Comparison of ENCODE assay signal across 25 cellular contexts in genomic region chr10:72943498-72944234, GRCh38. TPM values are rescaled to one million over a fixed set of nuclear protein-coding genes. Genes with fewer than 3 reads are reported as not detected.
A peak's percentile ranks its signal among the peaks of the same experiment; 100 is the strongest.
DNase-seq lines count a peak whose midpoint lies in the region; ATAC-seq, FAIRE-seq and TF ChIP-seq lines count a peak whose summit lies in the region.
"Had no signal": no experiment of that assay in that cellular context is flagged by ENCODE, and none has a peak within 500 bp of the region (broad histone marks: within the 10 kb centered on the region; RNA-seq: fewer than 3 reads in every experiment).

No MANE protein-coding gene starts in this region.

- H3K27ac Mint-ChIP-seq in activated CD4-positive, alpha-beta memory T cell treated with anti-CD3 and anti-CD28 coated beads for 36 hours, result peak overlapping the region; percentile 18
- H3K27ac Mint-ChIP-seq in activated CD4-positive, alpha-beta memory T cell treated with anti-CD3 and anti-CD28 coated beads, Interleukin-2, amount 10 ng/mL, durations not matched to agents 7 days and 5 days, result no peak overlapping the region
- H3K27ac Mint-ChIP-seq: CD14-positive monocyte; CD4-positive, alpha-beta T cell had no signal

- no peak for TF ChIP-seq POLR2A in endothelial cell of umbilical vein (IDR thresholded peaks at IDR 0.05; ENCODE audit: low read depth, low read length)

- no peaks in the 10 kb centered on the region for H3K4me1 ChIP-seq in Karpas-422 (ENCODE audit: low read length)
- H3K4me1 ChIP-seq in endothelial cell of umbilical vein (ENCODE audit: control insufficient read depth, extremely low read depth, insufficient read depth, low read length), result no peaks in the 10 kb centered on the region
- no peaks in the 10 kb centered on the region for H3K4me1 ChIP-seq in HAP-1
- H3K4me1 ChIP-seq: A549; BE2C; BLaER1 treated with 17β-estradiol and CSF1 and Interleukin-3, amounts not matched to agents 10 nM and 100 nM had no signal

- H3K36me3 ChIP-seq in Karpas-422 (ENCODE audit: insufficient read depth, low read length), result no peaks in the 10 kb centered on the region
- H3K36me3 ChIP-seq in endothelial cell of umbilical vein (ENCODE audit: control insufficient read depth in 2 of 2, extremely low read depth in 1 of 2, insufficient read depth in 2 of 2, low read length in 2 of 2), result no peaks in the 10 kb centered on the region
- no peaks in the 10 kb centered on the region for H3K36me3 ChIP-seq in HAP-1 (replicated peaks)
- H3K36me3 ChIP-seq: BE2C; BLaER1 treated with 17β-estradiol and CSF1 and Interleukin-3, amounts not matched to agents 10 nM and 100 nM had no signal

- H3K9me3 Mint-ChIP-seq in activated CD4-positive, alpha-beta memory T cell treated with anti-CD3 and anti-CD28 coated beads for 36 hours, result no peaks in the 10 kb centered on the region
- no peaks in the 10 kb centered on the region for H3K9me3 Mint-ChIP-seq in activated CD4-positive, alpha-beta memory T cell treated with anti-CD3 and anti-CD28 coated beads, Interleukin-2, amount 10 ng/mL, durations not matched to agents 7 days and 5 days
- H3K9me3 Mint-ChIP-seq: CD4-positive, alpha-beta T cell; CD8-positive, alpha-beta memory T cell had no signal

- no TSS peak for BruUV-seq in endothelial cell of umbilical vein (replicated peaks; lab: Mats Ljungman, UMichigan)

- H3K4me3 ChIP-seq in Karpas-422 (ENCODE audit: low read length) (no peak overlapping the region), endothelial cell of umbilical vein (replicated peaks in 1 of 3; ENCODE audit: insufficient read depth in 1 of 3, low read depth in 1 of 3, low read length in 3 of 3) (no peak overlapping the region), HAP-1 (no peak overlapping the region)
- H3K4me3 ChIP-seq: A549; BLaER1 treated with 17β-estradiol and CSF1 and Interleukin-3, amounts not matched to agents 10 nM and 100 nM; GM12878; GM23248 had no signal

- no peaks in the 10 kb centered on the region for H3K27me3 ChIP-seq in Karpas-422 (ENCODE audit: low read length)
- no peaks in the 10 kb centered on the region for H3K27me3 ChIP-seq in endothelial cell of umbilical vein (ENCODE audit: control insufficient read depth in 2 of 2, insufficient read depth in 2 of 2, low read length in 2 of 2)
- no peaks in the 10 kb centered on the region; the same call in 1 of the 2 replicates for H3K27me3 ChIP-seq in HAP-1 (ENCODE audit: low read depth)
- H3K27me3 ChIP-seq: BE2C; BLaER1 treated with 17β-estradiol and CSF1 and Interleukin-3, amounts not matched to agents 10 nM and 100 nM had no signal

- H3K9me2 ChIP-seq in Karpas-422 (replicated peaks; ENCODE audit: insufficient read depth, low read length), result no peaks in the 10 kb centered on the region

- ATAC-seq in HG03097 (IDR thresholded peaks at IDR 0.05; ENCODE audit: low FRiP score, unreplicated experiment), result no peak
- ATAC-seq: A549, GM12878 had no signal

- no peaks in the 10 kb centered on the region for H3K36me3 Mint-ChIP-seq in activated CD4-positive, alpha-beta memory T cell treated with anti-CD3 and anti-CD28 coated beads for 36 hours
- no peaks in the 10 kb centered on the region for H3K36me3 Mint-ChIP-seq in activated CD4-positive, alpha-beta memory T cell treated with anti-CD3 and anti-CD28 coated beads, Interleukin-2, amount 10 ng/mL, durations not matched to agents 7 days and 5 days (ENCODE audit: low read depth)
- H3K36me3 Mint-ChIP-seq: CD14-positive monocyte; CD8-positive, alpha-beta memory T cell had no signal

- DNase-seq in activated CD4-positive, alpha-beta memory T cell treated with anti-CD3 and anti-CD28 coated beads for 36 hours, result no peak
- no peak for DNase-seq in activated CD4-positive, alpha-beta memory T cell treated with anti-CD3 and anti-CD28 coated beads, Interleukin-2, amount 10 ng/mL, durations not matched to agents 7 days and 5 days
- DNase-seq in Karpas-422 (no peak), endothelial cell of umbilical vein (ENCODE audit: low read depth, low spot score) (no peak), HAP-1 (ENCODE audit: low spot score in 2 of 2) (no peak)
- DNase-seq: 8988T; ACHN; AML-193; BE2C; CD4-positive, alpha-beta T cell; CD8-positive, alpha-beta memory T cell; DMS 273 treated with DMSO at 0.1 percent for 48 hours; DMS79; EL; GDM1; GM23248; HCEC 1CT had no signal

- H3K79me2 ChIP-seq in Karpas-422 (ENCODE audit: low read length), result no peaks in the 10 kb centered on the region
- no peaks in the 10 kb centered on the region for H3K79me2 ChIP-seq in endothelial cell of umbilical vein (ENCODE audit: control insufficient read depth, insufficient read depth, low read length)

- H4K20me1 ChIP-seq in Karpas-422 (ENCODE audit: insufficient read depth, low read depth, low read length) (no peaks in the 10 kb centered on the region), endothelial cell of umbilical vein (replicated peaks; ENCODE audit: control insufficient read depth, extremely low read depth, insufficient read depth, low read length) (no peaks in the 10 kb centered on the region)
- H4K20me1 ChIP-seq: BLaER1 treated with 17β-estradiol and CSF1 and Interleukin-3, amounts not matched to agents 10 nM and 100 nM had no signal

- peaks cover 11% of the 10 kb centered on the region for H3K4me1 Mint-ChIP-seq in activated CD4-positive, alpha-beta memory T cell treated with anti-CD3 and anti-CD28 coated beads for 36 hours (ENCODE audit: low read depth)
- peaks cover 10% of the 10 kb centered on the region for H3K4me1 Mint-ChIP-seq in activated CD4-positive, alpha-beta memory T cell treated with anti-CD3 and anti-CD28 coated beads, Interleukin-2, amount 10 ng/mL, durations not matched to agents 7 days and 5 days

- H2AFZ ChIP-seq in Karpas-422 (ENCODE audit: low read length), result peak overlapping the region; percentile 16; the same call in 1 of the 2 replicates
- no peak overlapping the region for H2AFZ ChIP-seq in endothelial cell of umbilical vein (ENCODE audit: low read depth, low read length)
- H2AFZ ChIP-seq: GM23248 had no signal

- TF ChIP-seq CTCF in endothelial cell of umbilical vein (IDR thresholded peaks at IDR 0.05; ENCODE audit: extremely low read depth in 1 of 2, insufficient read depth in 1 of 2, low read depth in 1 of 2, low read length in 2 of 2), result no peak

- no peak overlapping the region for H3K27ac ChIP-seq in Karpas-422 (ENCODE audit: low read length)
- H3K27ac ChIP-seq in endothelial cell of umbilical vein (ENCODE audit: insufficient read depth, low read depth, low read length), result no peak overlapping the region
- H3K27ac ChIP-seq: A549; BLaER1 treated with 17β-estradiol and CSF1 and Interleukin-3, amounts not matched to agents 10 nM and 100 nM; GM23248 had no signal

- in situ Hi-C loops in HAP-1 (cut with MboI; ENCODE audit: low sequenced_read_pairs), result no loop called here

- no peak overlapping the region for H3K9ac ChIP-seq in Karpas-422 (ENCODE audit: low read length)
- H3K9ac ChIP-seq in endothelial cell of umbilical vein (replicated peaks; ENCODE audit: extremely low read depth, insufficient read depth, low read length), result no peak overlapping the region
- H3K9ac ChIP-seq: BLaER1 treated with 17β-estradiol and CSF1 and Interleukin-3, amounts not matched to agents 10 nM and 100 nM; GM23248 had no signal

- intact Hi-C loops in activated CD4-positive, alpha-beta memory T cell treated with anti-CD3 and anti-CD28 coated beads for 36 hours (cut with micrococcal nuclease), result no loop called here
- intact Hi-C loops in endothelial cell of umbilical vein (cut with micrococcal nuclease), result no loop called here

- no peak for FAIRE-seq in endothelial cell of umbilical vein (lab: Jason Lieb, UNC)
- FAIRE-seq: A549, D721Med, GM12878, GM19239 had no signal

- dilution Hi-C loops in endothelial cell of umbilical vein (cut with MboI; ENCODE audit: extremely low pct_ligation_motif_present, low sequenced_read_pairs), result no loop called here

- CTCF ChIA-PET in activated CD4-positive, alpha-beta memory T cell treated with anti-CD3 and anti-CD28 coated beads for 36 hours (lab: Charles Lee), result no interaction called here
- CTCF ChIA-PET in activated CD4-positive, alpha-beta memory T cell treated with anti-CD3 and anti-CD28 coated beads, Interleukin-2, amount 10 ng/mL, durations not matched to agents 7 days and 5 days (lab: Charles Lee), result no interaction called here
- CTCF ChIA-PET in endothelial cell of umbilical vein (lab: Charles Lee), result no interaction called here

- no peaks in the 10 kb centered on the region for H3K9me3 ChIP-seq in Karpas-422 (ENCODE audit: low read length)
- no peaks in the 10 kb centered on the region for H3K9me3 ChIP-seq in endothelial cell of umbilical vein (replicated peaks; ENCODE audit: control insufficient read depth, insufficient read depth, low read length)
- no peaks in the 10 kb centered on the region for H3K9me3 ChIP-seq in HAP-1
- H3K9me3 ChIP-seq: A549; BE2C; BLaER1 treated with 17β-estradiol and CSF1 and Interleukin-3, amounts not matched to agents 10 nM and 100 nM had no signal

- H3K4me2 ChIP-seq in Karpas-422 (ENCODE audit: low read depth, low read length, poor library complexity, severe bottlenecking) (no peak overlapping the region), endothelial cell of umbilical vein (ENCODE audit: insufficient read depth, low read length) (no peak overlapping the region)
- H3K4me2 ChIP-seq: A549; BLaER1 treated with 17β-estradiol and CSF1 and Interleukin-3, amounts not matched to agents 10 nM and 100 nM had no signal

- H3K9me1 ChIP-seq in endothelial cell of umbilical vein (replicated peaks; ENCODE audit: control insufficient read depth, extremely low read depth, insufficient read depth, low read length), result no peaks in the 10 kb centered on the region

- POLR2A ChIA-PET in activated CD4-positive, alpha-beta memory T cell treated with anti-CD3 and anti-CD28 coated beads for 36 hours (lab: Charles Lee), result no interaction called here
- POLR2A ChIA-PET in activated CD4-positive, alpha-beta memory T cell treated with anti-CD3 and anti-CD28 coated beads, Interleukin-2, amount 10 ng/mL, durations not matched to agents 7 days and 5 days (lab: Charles Lee), result no interaction called here
- POLR2A ChIA-PET in endothelial cell of umbilical vein (lab: Charles Lee), result no interaction called here

- peaks cover 7% of the 10 kb centered on the region for H3K27me3 Mint-ChIP-seq in activated CD4-positive, alpha-beta memory T cell treated with anti-CD3 and anti-CD28 coated beads for 36 hours
- peaks cover 30% of the 10 kb centered on the region for H3K27me3 Mint-ChIP-seq in activated CD4-positive, alpha-beta memory T cell treated with anti-CD3 and anti-CD28 coated beads, Interleukin-2, amount 10 ng/mL, durations not matched to agents 7 days and 5 days

- no peak overlapping the region for H3K4me3 Mint-ChIP-seq in activated CD4-positive, alpha-beta memory T cell treated with anti-CD3 and anti-CD28 coated beads for 36 hours
- H3K4me3 Mint-ChIP-seq in activated CD4-positive, alpha-beta memory T cell treated with anti-CD3 and anti-CD28 coated beads, Interleukin-2, amount 10 ng/mL, durations not matched to agents 7 days and 5 days, result no peak overlapping the region
- H3K4me3 Mint-ChIP-seq: CD14-positive monocyte; CD4-positive, alpha-beta T cell; CD8-positive, alpha-beta memory T cell had no signal

RNA-seq across cellular contexts. Expression of gene PLA2G12B, which starts 10.9 kb away (rescaled TPM):
- total RNA-seq in activated CD4-positive, alpha-beta memory T cell treated with anti-CD3 and anti-CD28 coated beads for 36 hours, result not detected
- not detected for total RNA-seq in activated CD4-positive, alpha-beta memory T cell treated with anti-CD3 and anti-CD28 coated beads, Interleukin-2, amount 10 ng/mL, durations not matched to agents 7 days and 5 days
- total RNA-seq in Karpas-422 (2014; rRNA removed; shearing (Covaris generic); ENCODE audit: low replicate concordance), result not detected in 2 replicates
- total RNA-seq in endothelial cell of umbilical vein, result not detected in 2 replicates
- polyA plus RNA-seq in endothelial cell of umbilical vein, result not detected in 2 replicates
- not detected in 2 replicates for polyA plus RNA-seq in endothelial cell of umbilical vein (2011; cell fraction: cytosol; rRNA removed)
- polyA plus RNA-seq in endothelial cell of umbilical vein (2011; cell fraction: nucleus; rRNA removed), result not detected in 2 replicates
- polyA plus RNA-seq in endothelial cell of umbilical vein (2012), result not detected in 2 replicates
- not detected in 2 replicates for polyA minus RNA-seq in endothelial cell of umbilical vein
- polyA minus RNA-seq in endothelial cell of umbilical vein (2011; cell fraction: cytosol; rRNA and poly(A)+ RNA removed), result not detected
- polyA minus RNA-seq in endothelial cell of umbilical vein (2011; cell fraction: nucleus; rRNA and poly(A)+ RNA removed), result not detected in 2 replicates
- total RNA-seq: CD4-positive, alpha-beta T cell; CD8-positive, alpha-beta memory T cell; GM12878; GM23248; H4 had no signal
- polyA plus RNA-seq: A549; CD14-positive monocyte; CD8-positive, alpha-beta memory T cell; GM12878; GM23248 had no signal

RNA-seq across cellular contexts. Expression of gene OIT3, which starts 50.1 kb away (rescaled TPM):
- not detected for total RNA-seq in activated CD4-positive, alpha-beta memory T cell treated with anti-CD3 and anti-CD28 coated beads for 36 hours
- not detected for total RNA-seq in activated CD4-positive, alpha-beta memory T cell treated with anti-CD3 and anti-CD28 coated beads, Interleukin-2, amount 10 ng/mL, durations not matched to agents 7 days and 5 days
- 0.65 TPM in 1 of 2 replicates, not detected in the other for total RNA-seq in Karpas-422 (2014; rRNA removed; shearing (Covaris generic); ENCODE audit: low replicate concordance)
- total RNA-seq in endothelial cell of umbilical vein, result 0.15 TPM in 1 of 2 replicates, not detected in the other
- 0.05 TPM in 1 of 2 replicates, not detected in the other for polyA plus RNA-seq in endothelial cell of umbilical vein
- 0.03 and 0.05 TPM in 2 replicates for polyA plus RNA-seq in endothelial cell of umbilical vein (2011; cell fraction: cytosol; rRNA removed)
- 0.18 and 0.32 TPM in 2 replicates for polyA plus RNA-seq in endothelial cell of umbilical vein (2011; cell fraction: nucleus; rRNA removed)
- not detected in 2 replicates for polyA plus RNA-seq in endothelial cell of umbilical vein (2012)
- polyA minus RNA-seq in endothelial cell of umbilical vein, result 0.49 and 0.61 TPM in 2 replicates
- polyA minus RNA-seq in endothelial cell of umbilical vein (2011; cell fraction: cytosol; rRNA and poly(A)+ RNA removed), result not detected
- 0.43 and 0.67 TPM in 2 replicates for polyA minus RNA-seq in endothelial cell of umbilical vein (2011; cell fraction: nucleus; rRNA and poly(A)+ RNA removed)
- total RNA-seq: CD4-positive, alpha-beta T cell; CD8-positive, alpha-beta memory T cell; GM12878; GM23248; H4 had no signal
- polyA plus RNA-seq: CD14-positive monocyte; CD8-positive, alpha-beta memory T cell; GM12878; GM23248 had no signal
